8 cellular contexts compared by ENCODE assay signal in the genomic region with DNA sequence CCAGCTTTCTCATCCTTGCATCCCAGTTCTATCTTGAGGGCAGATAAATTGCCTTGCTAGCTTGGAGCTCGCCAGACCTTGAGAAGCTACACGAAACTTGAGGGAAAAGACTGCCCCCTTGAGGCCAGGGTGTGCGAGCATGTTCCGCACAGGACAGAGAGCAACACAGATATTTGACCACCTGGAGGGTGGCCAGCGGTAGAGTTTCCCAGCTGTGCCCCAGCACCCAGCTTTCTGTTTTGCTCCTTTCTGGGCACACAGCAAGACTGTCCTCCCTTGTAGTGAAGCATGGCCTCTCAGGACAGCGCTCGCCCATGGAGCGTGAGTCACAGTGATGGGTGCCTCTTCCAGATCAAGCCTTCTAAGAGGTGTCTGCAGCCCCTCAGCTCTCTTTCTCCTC.
DNase-seq lines count a peak whose midpoint lies in the region; ATAC-seq and TF ChIP-seq lines count a peak whose summit lies in the region.

No MANE protein-coding gene starts in this region.

- no peaks in the 10 kb centered on the region for H3K27me3 Mint-ChIP-seq in T-helper 2 cell treated with Interferon-gamma antibody and Interleukin-4, amounts not matched to agents 5 μg/mL and 100 μg/mL, for 36 hours (ENCODE audit: low read depth)

- ATAC-seq in HG03060 (IDR thresholded peaks at IDR 0.05; ENCODE audit: low read depth, unreplicated experiment): peak; percentile 79

- H3K27ac Mint-ChIP-seq in T-helper 2 cell treated with Interferon-gamma antibody and Interleukin-4, amounts not matched to agents 5 μg/mL and 100 μg/mL, for 36 hours: no peak overlapping the region

- no peak overlapping the region for H3K4me3 ChIP-seq in choroid plexus epithelial cell (ENCODE audit: low read depth, low read length)

- no peaks in the 10 kb centered on the region for H3K36me3 Mint-ChIP-seq in T-helper 2 cell treated with Interferon-gamma antibody and Interleukin-4, amounts not matched to agents 5 μg/mL and 100 μg/mL, for 36 hours (ENCODE audit: low read depth)

- DNase-seq in AG08395 (ENCODE audit: low spot score) (peak; percentile 16), NCI-H82 treated with DMSO at 0.1 percent for 48 hours (lab: John Stamatoyannopoulos, UW; ENCODE audit: unreplicated experiment) (peak; percentile 10), choroid plexus epithelial cell (ENCODE audit: low read depth) (peak; percentile 33), midbrain (lab: John Stamatoyannopoulos, UW) (peak; percentile 58), GM03348 (ENCODE audit: low spot score) (no peak)
- DNase-seq in T-helper 2 cell treated with Interferon-gamma antibody and Interleukin-4, amounts not matched to agents 5 μg/mL and 100 μg/mL, for 36 hours (ENCODE audit: low spot score): no peak

- H3K4me1 Mint-ChIP-seq in T-helper 2 cell treated with Interferon-gamma antibody and Interleukin-4, amounts not matched to agents 5 μg/mL and 100 μg/mL, for 36 hours (ENCODE audit: low read depth): no peaks in the 10 kb centered on the region

- no peak overlapping the region for H3K4me3 Mint-ChIP-seq in T-helper 2 cell treated with Interferon-gamma antibody and Interleukin-4, amounts not matched to agents 5 μg/mL and 100 μg/mL, for 36 hours

- TF ChIP-seq CTCF in GM12874 (IDR thresholded peaks at IDR 0.05; ENCODE audit: insufficient read depth, low read depth, low read length) (peak; percentile 75), choroid plexus epithelial cell (conservative IDR thresholded peaks at IDR 0.05; ENCODE audit: low read depth, low read length) (peak; percentile 32)

- H3K9me3 Mint-ChIP-seq in T-helper 2 cell treated with Interferon-gamma antibody and Interleukin-4, amounts not matched to agents 5 μg/mL and 100 μg/mL, for 36 hours: no peaks in the 10 kb centered on the region

Comparison
In these comparisons a context has a peak if more than half of its experiments do, and no peak if none do; other contexts are left out.
1. DNase-seq: peak in AG08395 (single experiment), NCI-H82 treated with DMSO at 0.1 percent for 48 hours (single experiment), choroid plexus epithelial cell (single experiment) and midbrain (single experiment); none in T-helper 2 cell treated with Interferon-gamma antibody and Interleukin-4, amounts not matched to agents 5 μg/mL and 100 μg/mL, for 36 hours (single experiment) and GM03348 (single experiment).